Comparison of ENCODE assay signal across 9 cellular contexts in the genomic region with DNA sequence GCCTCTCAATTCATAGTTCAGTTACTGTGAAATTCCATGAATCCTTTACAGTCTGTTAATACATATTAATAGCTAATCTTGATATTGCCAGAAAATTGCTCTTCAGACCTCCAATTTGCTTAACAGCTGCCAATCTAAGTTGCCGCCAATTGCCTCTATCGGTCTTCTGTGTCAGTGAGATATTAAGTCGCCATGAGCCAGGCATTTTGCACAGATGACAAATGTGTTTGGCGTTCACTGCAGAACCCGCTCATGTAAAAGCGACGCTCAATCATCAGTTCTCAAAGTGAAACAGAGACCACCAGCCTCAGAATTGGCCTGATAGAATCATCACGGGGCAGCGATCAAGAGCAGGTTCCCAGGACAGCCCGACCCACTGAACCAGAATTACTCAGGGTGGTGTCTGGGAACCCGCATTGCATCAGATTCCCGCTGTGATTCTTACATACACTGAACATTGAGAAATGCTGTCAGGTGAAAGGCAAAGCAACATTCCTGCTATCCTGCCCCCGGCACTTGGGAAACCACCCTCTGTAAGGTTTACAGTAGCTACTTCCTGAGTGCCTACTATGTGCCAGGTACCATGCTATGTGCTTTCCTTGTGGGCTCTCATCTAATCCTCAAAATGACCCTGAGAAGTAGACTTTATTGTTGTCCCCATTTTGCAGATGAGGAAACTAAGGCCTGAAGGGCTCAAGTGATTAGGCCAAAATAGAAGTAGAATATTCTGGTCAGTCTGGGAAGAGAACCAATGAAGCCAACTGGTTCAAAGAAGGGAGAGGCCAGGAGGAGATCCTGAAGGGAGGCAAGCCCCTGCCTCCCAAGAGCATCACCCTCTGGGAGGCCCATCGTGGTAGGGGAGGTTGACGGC.
DNase-seq lines count a peak whose midpoint lies in the region; ATAC-seq, FAIRE-seq and TF ChIP-seq lines count a peak whose summit lies in the region.
"Had no signal": no experiment of that assay in that cellular context is flagged by ENCODE, and none has a peak within 500 bp of the region (broad histone marks: within the 10 kb centered on the region; RNA-seq: fewer than 3 reads in every experiment).

No MANE protein-coding gene starts in this region.

- H3K9me3 Mint-ChIP-seq in CD8-positive, alpha-beta T cell: peaks cover 4% of the 10 kb centered on the region

- H3K27me3 ChIP-seq in CD8-positive, alpha-beta T cell (ENCODE audit: insufficient read depth, low read length): no peaks in the 10 kb centered on the region
- no peaks in the 10 kb centered on the region for H3K27me3 ChIP-seq in dorsolateral prefrontal cortex

- no peaks in the 10 kb centered on the region for H3K36me3 ChIP-seq in CD8-positive, alpha-beta T cell (ENCODE audit: insufficient read depth, low read length)

- peak overlapping the region; percentile 90 for H3K27ac Mint-ChIP-seq in CD8-positive, alpha-beta T cell

- no peak for DNase-seq in CD8-positive, alpha-beta T cell
- DNase-seq in NCI-H446 treated with DMSO at 0.1 percent for 48 hours (lab: John Stamatoyannopoulos, UW): peak; percentile 77
- DNase-seq in dorsolateral prefrontal cortex: no peak
- peak; percentile 16 for DNase-seq in retina
- no peak for DNase-seq in ureter (ENCODE audit: low spot score)
- DNase-seq in NCI-H345 treated with DMSO at 0.1 percent for 48 hours (lab: John Stamatoyannopoulos, UW; ENCODE audit: unreplicated experiment): no peak
- no peak for DNase-seq in H54 (ENCODE audit: insufficient read length, low spot score)
- DNase-seq: activated naive CD4-positive, alpha-beta T cell treated with anti-CD3 and anti-CD28 coated beads for 36 hours; NCI-H1436 treated with DMSO at 0.1 percent for 48 hours had no signal

- TF ChIP-seq POLR2A in H54 (IDR thresholded peaks at IDR 0.05; ENCODE audit: low read depth, low read length): no peak

- H3K4me3 ChIP-seq in CD8-positive, alpha-beta T cell (ENCODE audit: low read depth, low read length): no peak overlapping the region
- peak overlapping the region in 2 of 59 donors; percentile 12 to 27 for H3K4me3 ChIP-seq in dorsolateral prefrontal cortex

- no peak for TF ChIP-seq CTCF in CD8-positive, alpha-beta T cell (IDR thresholded peaks at IDR 0.05)
- TF ChIP-seq CTCF in dorsolateral prefrontal cortex (IDR thresholded peaks at IDR 0.05 in 54 of 56, conservative IDR thresholded peaks at IDR 0.05 in 2 of 56; ENCODE audit: low read depth in 1 of 56, partially characterized antibody in 56 of 56): no peak

- H3K27ac ChIP-seq in CD8-positive, alpha-beta T cell (ENCODE audit: low read depth, low read length): no peak overlapping the region
- peak overlapping the region in 43 of 59 donors; percentile 0 to 81 (median 50) for H3K27ac ChIP-seq in dorsolateral prefrontal cortex

- no peak for FAIRE-seq in H54 (lab: Jason Lieb, UNC)

- intact Hi-C loops in CD8-positive, alpha-beta T cell (cut with DNase I, micrococcal nuclease): loop anchor here in 1 of 2 experiments (2.0 kb wide), 1 partner anchor 23 kb away; no protein-coding TSS in a partner anchor
- intact Hi-C loops in dorsolateral prefrontal cortex (cut with DNase I): no loop called here

- CTCF ChIA-PET in CD8-positive, alpha-beta T cell (lab: Charles Lee): interaction anchor here (0.6 kb wide), 1 partner anchor 13 kb away, joined by 4 read pairs; no protein-coding TSS in a partner anchor

- H3K36me3 Mint-ChIP-seq in CD8-positive, alpha-beta T cell: peaks cover 4% of the 10 kb centered on the region

- peaks cover 30% of the 10 kb centered on the region for H3K4me1 ChIP-seq in CD8-positive, alpha-beta T cell (ENCODE audit: insufficient read depth, low read length)

- H3K4me3 Mint-ChIP-seq in CD8-positive, alpha-beta T cell: no peak overlapping the region

- ATAC-seq in CD8-positive, alpha-beta T cell: no peak

- POLR2A ChIA-PET in CD8-positive, alpha-beta T cell (lab: Charles Lee): no interaction called here

- peaks cover 66% of the 10 kb centered on the region for H3K4me1 Mint-ChIP-seq in CD8-positive, alpha-beta T cell (ENCODE audit: low read depth)

- no peaks in the 10 kb centered on the region for H3K9me3 ChIP-seq in CD8-positive, alpha-beta T cell (ENCODE audit: low read length)

- no peaks in the 10 kb centered on the region for H3K27me3 Mint-ChIP-seq in CD8-positive, alpha-beta T cell (ENCODE audit: low read depth)

Comparison
In these comparisons a context has a peak if more than half of its experiments do, and no peak if none do; other contexts are left out.
1. DNase-seq: peak in NCI-H446 treated with DMSO at 0.1 percent for 48 hours (single experiment) and retina (single experiment); none in CD8-positive, alpha-beta T cell (0 of 7), dorsolateral prefrontal cortex (0 of 10), ureter (single experiment), NCI-H345 treated with DMSO at 0.1 percent for 48 hours (single experiment) and H54 (single experiment).